Comparison of ENCODE assay signal across 1 cellular context in genomic region chr5:1477341-1477740, GRCh38.
TF ChIP-seq lines count a peak whose summit lies in the region.

No MANE protein-coding gene starts in this region.

TF ChIP-seq in GM12878, 131 proteins besides CTCF, POLR2A, EP300 and RAD21 (continued from another document):
- TF ChIP-seq BCL3 (IDR thresholded peaks at IDR 0.05; ENCODE audit: borderline replicate concordance, insufficient read depth, low read depth, low read length, poor library complexity, severe bottlenecking) (peak; percentile 36), CREM (IDR thresholded peaks at IDR 0.05; ENCODE audit: low read depth) (no peak)
TF ChIP-seq in GM12878: peak in this region for 1.
